In the genomic region with DNA sequence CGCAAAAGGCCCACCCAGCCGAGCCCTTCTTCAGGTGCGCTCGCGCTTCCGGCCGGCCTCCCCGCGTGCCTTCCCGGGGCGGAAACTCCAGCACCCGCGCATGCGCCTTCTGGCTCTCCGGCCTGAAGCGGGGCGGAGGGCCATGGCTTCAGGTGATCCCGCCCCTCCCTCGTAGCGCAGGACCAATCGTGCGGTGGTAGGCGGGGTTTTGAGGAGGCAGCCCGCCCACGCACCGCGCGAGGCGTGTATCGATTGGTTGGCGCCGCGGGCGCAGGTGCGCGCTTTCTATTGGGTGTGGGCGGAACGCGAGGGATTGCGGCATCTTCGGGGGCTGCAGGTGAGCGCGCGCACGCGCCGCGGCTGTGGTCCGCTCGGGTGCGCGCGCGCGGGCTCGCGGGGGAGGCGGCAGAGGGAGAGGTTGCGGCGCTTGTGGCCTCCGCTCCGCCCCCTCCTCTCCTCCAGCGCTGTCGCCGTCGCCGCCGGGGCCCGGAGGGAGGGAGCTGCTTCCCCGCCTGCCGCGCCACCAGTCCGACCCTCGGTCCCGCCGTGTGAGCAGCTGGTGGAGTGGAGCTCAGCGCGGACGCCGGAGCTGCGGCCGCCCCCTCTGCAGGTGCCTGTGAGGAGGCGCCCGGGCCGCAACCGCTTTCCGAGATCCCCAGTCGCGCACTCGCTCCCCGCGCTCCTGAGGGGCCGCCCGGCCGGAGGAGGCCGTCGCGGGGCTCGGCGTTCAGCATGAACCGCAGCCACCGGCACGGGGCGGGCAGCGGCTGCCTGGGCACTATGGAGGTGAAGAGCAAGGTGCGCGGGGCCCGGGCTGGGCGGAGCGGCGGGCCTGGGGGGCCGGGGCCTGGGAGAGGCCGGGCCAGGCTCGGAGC, we compare ENCODE assay signal across 8 cellular contexts. TPM values are rescaled to one million over a fixed set of nuclear protein-coding genes. Genes with fewer than 3 reads are reported as not detected.
DNase-seq lines count a peak whose midpoint lies in the region; ATAC-seq and TF ChIP-seq lines count a peak whose summit lies in the region.

A gene with protein sequence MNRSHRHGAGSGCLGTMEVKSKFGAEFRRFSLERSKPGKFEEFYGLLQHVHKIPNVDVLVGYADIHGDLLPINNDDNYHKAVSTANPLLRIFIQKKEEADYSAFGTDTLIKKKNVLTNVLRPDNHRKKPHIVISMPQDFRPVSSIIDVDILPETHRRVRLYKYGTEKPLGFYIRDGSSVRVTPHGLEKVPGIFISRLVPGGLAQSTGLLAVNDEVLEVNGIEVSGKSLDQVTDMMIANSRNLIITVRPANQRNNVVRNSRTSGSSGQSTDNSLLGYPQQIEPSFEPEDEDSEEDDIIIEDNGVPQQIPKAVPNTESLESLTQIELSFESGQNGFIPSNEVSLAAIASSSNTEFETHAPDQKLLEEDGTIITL (plus strand): TSS at position 526 of the 875 bp plus-strand sequence. CDS start 207 bp downstream, at position 733.

- TF ChIP-seq CTCF in PC-3 (conservative IDR thresholded peaks at IDR 0.05; ENCODE audit: low read depth, low read length): no peak

- H3K9ac ChIP-seq in PC-3 (ENCODE audit: low read length) (peak within 1 kb of the TSS; percentile 75), mucosa of stomach (ENCODE audit: low read length) (peak within 1 kb of the TSS; percentile 90)

- H3K4me3 Mint-ChIP-seq in activated T-cell treated with anti-CD3 and anti-CD28 coated beads, Interleukin-2, amount 50 U/mL, for 24 hours: peak within 1 kb of the TSS; percentile 87

- peak within 1 kb of the TSS; percentile 79 for H3K4me3 ChIP-seq in PC-3 (ENCODE audit: low read length)
- peak within 1 kb of the TSS; percentile 92 to 94 for H3K4me3 ChIP-seq in esophagus (ENCODE audit: low read depth in 1 of 2, low read length in 2 of 2)
- peak within 1 kb of the TSS; percentile 60 for H3K4me3 ChIP-seq in mucosa of stomach (ENCODE audit: low read length)

- peaks cover 14% of the 10 kb centered on the region; the same call in 1 of the 2 replicates for H4K20me1 ChIP-seq in PC-3 (ENCODE audit: low read length)

- H3K79me2 ChIP-seq in PC-3 (ENCODE audit: low read length): peaks cover 50% of the 10 kb centered on the region

- in situ Hi-C loops in KBM-7 (cut with MboI; ENCODE audit: low pct_unique_long_range_greater_than_20kb, low sequenced_read_pairs): no loop called here

- H3K27me3 Mint-ChIP-seq in activated T-cell treated with anti-CD3 and anti-CD28 coated beads, Interleukin-2, amount 50 U/mL, for 24 hours: no peaks in the 10 kb centered on the region

- peak within 1 kb of the TSS; percentile 85 for H2AFZ ChIP-seq in PC-3 (ENCODE audit: low read length)

- H3K27me3 ChIP-seq in PC-3 (ENCODE audit: low read length): no peaks in the 10 kb centered on the region
- H3K27me3 ChIP-seq in esophagus (ENCODE audit: control insufficient read depth in 1 of 2, insufficient read depth in 2 of 2, low read length in 2 of 2): no peaks in the 10 kb centered on the region
- H3K27me3 ChIP-seq in mucosa of stomach (ENCODE audit: control insufficient read depth, insufficient read depth, low read length): no peaks in the 10 kb centered on the region

- H3F3A ChIP-seq in PC-3 (ENCODE audit: low read length, unreplicated experiment): peaks cover 6% of the 10 kb centered on the region

- H3K27ac ChIP-seq in PC-3 (ENCODE audit: low read length): peak within 1 kb of the TSS; percentile 6; the same call in 1 of the 2 replicates
- H3K27ac ChIP-seq in esophagus (ENCODE audit: low read depth in 2 of 2, low read length in 1 of 2): peak within 1 kb of the TSS; percentile 91 to 92

- peak; percentile 95 for DNase-seq in DMS79 (lab: John Stamatoyannopoulos, UW)
- DNase-seq in KBM-7: peak; percentile 99
- peak; percentile 100 for DNase-seq in PC-3
- DNase-seq in activated T-cell treated with anti-CD3 and anti-CD28 coated beads, Interleukin-2, amount 50 U/mL, for 24 hours: peak; percentile 99
- DNase-seq in stimulated activated CD8-positive, alpha-beta memory T cell treated with anti-CD3 and anti-CD28 coated beads, Interleukin-4, amount 100 ng/mL, for 4 hours (ENCODE audit: low read depth in 2 of 2, low spot score in 1 of 2): peak; percentile 99 to 100

- CTCF ChIA-PET in PC-3 (lab: Charles Lee): no interaction called here

- peaks cover 47% of the 10 kb centered on the region for H3K4me1 Mint-ChIP-seq in activated T-cell treated with anti-CD3 and anti-CD28 coated beads, Interleukin-2, amount 50 U/mL, for 24 hours (ENCODE audit: low read depth)

- peak within 1 kb of the TSS; percentile 88 for H3K27ac Mint-ChIP-seq in activated T-cell treated with anti-CD3 and anti-CD28 coated beads, Interleukin-2, amount 50 U/mL, for 24 hours

- no peaks in the 10 kb centered on the region for H3K9me2 ChIP-seq in PC-3 (replicated peaks; ENCODE audit: low read length)

- no peaks in the 10 kb centered on the region for H3K9me3 Mint-ChIP-seq in activated T-cell treated with anti-CD3 and anti-CD28 coated beads, Interleukin-2, amount 50 U/mL, for 24 hours

- 0 to 1% methylated on average over 83 to 114 of the region's 114 CpGs for WGBS in esophagus, 2 donors

- BruUV-seq in PC-3 (replicated peaks; lab: Mats Ljungman, UMichigan): no TSS peak

- H3K36me3 Mint-ChIP-seq in activated T-cell treated with anti-CD3 and anti-CD28 coated beads, Interleukin-2, amount 50 U/mL, for 24 hours (ENCODE audit: low read depth): peaks cover 8% of the 10 kb centered on the region

- ATAC-seq in GM21737 (IDR thresholded peaks at IDR 0.05; ENCODE audit: unreplicated experiment): peak; percentile 92
- peak; percentile 83 for ATAC-seq in PC-3

- H3K9me3 ChIP-seq in PC-3 (ENCODE audit: low read length): no peaks in the 10 kb centered on the region
- no peaks in the 10 kb centered on the region for H3K9me3 ChIP-seq in esophagus (ENCODE audit: control insufficient read depth in 2 of 2, insufficient read depth in 1 of 2, low read depth in 1 of 2, low read length in 1 of 2)
- H3K9me3 ChIP-seq in mucosa of stomach (ENCODE audit: control insufficient read depth, low read length): no peaks in the 10 kb centered on the region

- H3K36me3 ChIP-seq in PC-3 (ENCODE audit: low read depth, low read length): no peaks in the 10 kb centered on the region
- H3K36me3 ChIP-seq in esophagus (ENCODE audit: control insufficient read depth in 2 of 2, insufficient read depth in 2 of 2, low read length in 1 of 2): no peaks in the 10 kb centered on the region
- H3K36me3 ChIP-seq in mucosa of stomach (ENCODE audit: control insufficient read depth, insufficient read depth, low read length): no peaks in the 10 kb centered on the region

- H3K4me2 ChIP-seq in PC-3 (ENCODE audit: low read length): peak within 1 kb of the TSS; percentile 97

- POLR2A ChIA-PET in PC-3 (lab: Charles Lee; ENCODE audit: unreplicated experiment): no interaction called here

- intact Hi-C loops in PC-3 (cut with micrococcal nuclease): loop anchor here (1.0 to 10.0 kb wide), 4 partner anchors 14 to 616 kb away; a partner anchor contains a TSS

- peaks cover 61% of the 10 kb centered on the region for H3K4me1 ChIP-seq in PC-3 (ENCODE audit: insufficient read depth, low read length)
- H3K4me1 ChIP-seq in esophagus (ENCODE audit: control insufficient read depth in 2 of 2, insufficient read depth in 2 of 2, low read length in 1 of 2): peaks cover 0 to 6% of the 10 kb centered on the region in 2 donors
- peaks cover 34% of the 10 kb centered on the region for H3K4me1 ChIP-seq in mucosa of stomach (ENCODE audit: control insufficient read depth, insufficient read depth, low read length)

RNA-seq across cellular contexts. Expression of the gene that starts here (rescaled TPM):
- 3.7 and 4.3 TPM in 2 replicates for total RNA-seq in PC-3 (2014; rRNA removed)
- polyA plus RNA-seq in esophagus: 1 to 10 TPM; 1.6 to 6.5 TPM

Comparison
In these comparisons a context has a peak if more than half of its experiments do, and no peak if none do; other contexts are left out.
1. Peak in every context shown above with its lines: DNase-seq, ATAC-seq, H3K4me3 ChIP-seq and H3K27ac ChIP-seq.